7 cellular contexts compared by ENCODE assay signal in the genomic region with DNA sequence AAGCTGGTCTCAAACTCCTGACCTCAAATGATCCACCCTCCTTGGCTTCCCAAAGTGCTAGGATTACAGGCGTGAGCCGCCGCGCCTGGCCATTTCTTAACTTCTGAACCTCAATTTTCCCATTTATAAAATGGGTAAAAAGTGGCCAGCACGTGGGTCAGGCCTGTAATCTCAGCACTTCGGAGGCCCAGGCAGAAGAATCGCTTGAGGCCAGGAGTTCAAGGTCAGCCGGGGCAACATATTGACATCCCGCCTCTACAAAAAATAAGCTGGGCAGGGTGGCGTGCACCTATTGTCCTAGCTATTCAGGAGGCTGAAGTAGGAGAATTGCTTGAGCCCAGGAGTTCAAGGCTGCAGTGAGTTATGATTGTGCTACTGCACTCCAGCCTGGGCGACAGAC.
"Had no signal": no experiment of that assay in that cellular context is flagged by ENCODE, and none has a peak within 500 bp of the region (broad histone marks: within the 10 kb centered on the region; RNA-seq: fewer than 3 reads in every experiment).

No MANE protein-coding gene starts in this region.

- DNase-seq: IMR-90, KBM-7, KG1 had no signal

- H3K27ac ChIP-seq: HL-60 had no signal

- H3K9me3 Mint-ChIP-seq: IgD-negative memory B cell had no signal

- H3K27me3 Mint-ChIP-seq: IgD-negative memory B cell had no signal

- FAIRE-seq: HTR-8/SVneo, K562 had no signal

- ATAC-seq: K562 had no signal

- H3K4me3 ChIP-seq: K562 had no signal

- H3K36me3 Mint-ChIP-seq: IgD-negative memory B cell had no signal
